ENCODE assay signal across 10 cellular contexts in the genomic region with DNA sequence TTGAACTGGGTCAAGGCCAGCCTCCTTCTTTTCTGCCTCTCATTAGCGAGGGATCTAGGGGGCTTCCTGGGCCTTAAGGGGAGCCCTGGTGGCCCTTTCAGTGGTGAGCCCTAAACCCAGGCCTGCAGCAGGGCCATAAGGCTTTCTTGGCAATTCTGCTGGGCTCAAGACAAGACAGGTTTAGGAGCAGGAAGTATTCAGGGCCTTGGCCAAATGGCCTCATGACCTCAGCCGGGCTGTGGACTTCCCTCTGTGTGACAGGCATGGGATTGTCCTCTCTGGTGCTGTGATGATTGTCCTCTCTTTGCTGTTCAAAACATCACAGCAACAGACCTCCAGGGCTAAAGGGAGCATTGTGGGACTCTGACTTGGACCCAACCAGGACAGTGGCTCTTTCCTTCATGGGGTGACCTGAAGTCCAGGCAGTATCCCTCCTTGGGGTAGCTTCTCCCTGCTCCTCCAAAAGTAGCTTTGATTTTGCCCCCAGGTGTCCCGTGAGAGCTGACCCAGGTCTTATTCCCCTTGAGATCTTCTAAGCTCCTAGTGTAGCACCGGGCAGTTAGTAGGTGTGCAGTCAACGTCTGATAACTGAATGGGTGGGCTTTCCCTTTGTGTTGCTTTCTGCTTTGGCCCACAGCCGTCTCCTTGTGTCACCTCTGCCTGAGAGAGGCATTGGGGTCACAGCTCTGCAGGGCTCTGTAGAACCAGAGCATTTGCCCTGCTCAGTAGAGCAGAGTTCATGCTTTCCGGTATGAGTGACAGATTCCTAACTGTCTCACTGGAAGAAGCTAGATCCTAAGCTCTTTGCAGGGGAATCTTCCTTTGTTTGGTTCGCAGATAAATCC. TPM values are rescaled to one million over a fixed set of nuclear protein-coding genes. Genes with fewer than 3 reads are reported as not detected.
DNase-seq lines count a peak whose midpoint lies in the region; ATAC-seq and TF ChIP-seq lines count a peak whose summit lies in the region.
"Had no signal": no experiment of that assay in that cellular context is flagged by ENCODE, and none has a peak within 500 bp of the region (broad histone marks: within the 10 kb centered on the region; RNA-seq: fewer than 3 reads in every experiment).

No MANE protein-coding gene starts in this region.

- H3K4me1 ChIP-seq in Peyer's patch: peaks cover 0 to 59% (median 0%) of the 10 kb centered on the region in 4 donors
- H3K4me1 ChIP-seq in adrenal gland (replicated peaks in 1 of 2): peaks cover 49 to 77% of the 10 kb centered on the region in 2 donors
- H3K4me1 ChIP-seq in stomach: peaks cover 52 to 100% (median 82%) of the 10 kb centered on the region in 4 donors

- H3K9me3 ChIP-seq in Peyer's patch (no peaks in the 10 kb centered on the region), adrenal gland (replicated peaks in 1 of 3) (no peaks in the 10 kb centered on the region), stomach (no peaks in the 10 kb centered on the region)

- no peak for TF ChIP-seq EP300 in stomach (IDR thresholded peaks at IDR 0.05)

- WGBS in adrenal gland, 4 donors: 56 to 68% (median 65%) methylated on average over 8 of the region's 8 CpGs
- WGBS in stomach, 5 donors: 71 to 79% (median 73%) methylated on average over 7 to 8 of the region's 8 CpGs

- H3K27me3 ChIP-seq in Peyer's patch: no peaks in the 10 kb centered on the region
- no peaks in the 10 kb centered on the region for H3K27me3 ChIP-seq in adrenal gland
- no peaks in the 10 kb centered on the region for H3K27me3 ChIP-seq in stomach

- DNase-seq in Peyer's patch (peak in 1 of 3 donors; percentile 48), adrenal gland (peak in 4 of 7 donors; percentile 53 to 61 (median 56)), left lobe of liver (ENCODE audit: low spot score) (no peak), stomach (no peak), NOMO-1 treated with DMSO at 0.1 percent for 48 hours (lab: John Stamatoyannopoulos, UW; ENCODE audit: unreplicated experiment) (no peak), amygdala (lab: John Stamatoyannopoulos, UW) (no peak)
- DNase-seq: kidney glomerular epithelial cell, NCI-H2029 treated with DMSO at 0.1 percent for 48 hours had no signal

- intact Hi-C loops in adrenal gland (cut with DNase I): loop anchor here (10.0 kb wide), 2 partner anchors 513 to 703 kb away; partner anchors contain the start of genes BABAM2 (in 1 of the 2) and RBKS (in 1 of the 2)
- intact Hi-C loops in stomach (cut with DNase I; ENCODE audit: low total_unique reads): no loop called here

- H3K36me3 ChIP-seq in Peyer's patch (peaks cover 0 to 100% (median 0%) of the 10 kb centered on the region in 3 donors), adrenal gland (replicated peaks in 1 of 2) (peaks cover 0 to 100% of the 10 kb centered on the region in 2 donors), stomach (peaks cover 90 to 100% (median 98%) of the 10 kb centered on the region in 4 donors)

- ATAC-seq in left lobe of liver: peak; percentile 50
- ATAC-seq in GM21515 (IDR thresholded peaks at IDR 0.05; ENCODE audit: unreplicated experiment): no peak

- TF ChIP-seq CTCF in Peyer's patch (IDR thresholded peaks at IDR 0.05): no peak
- no peak for TF ChIP-seq CTCF in adrenal gland (IDR thresholded peaks at IDR 0.05)
- TF ChIP-seq CTCF in stomach (IDR thresholded peaks at IDR 0.05): no peak

- H3K27ac ChIP-seq in Peyer's patch (peak overlapping the region; percentile 22 to 71 (median 36)), adrenal gland (peak overlapping the region; percentile 31 to 100 (median 59)), stomach (peak overlapping the region; percentile 44 to 84 (median 73))
- H3K27ac ChIP-seq: SK-N-MC had no signal

- TF ChIP-seq POLR2A in Peyer's patch (IDR thresholded peaks at IDR 0.05) (no peak), adrenal gland (IDR thresholded peaks at IDR 0.05) (no peak), stomach (IDR thresholded peaks at IDR 0.05) (no peak)

- H3K4me3 ChIP-seq in Peyer's patch (no peak overlapping the region), adrenal gland (no peak overlapping the region), stomach (peak overlapping the region in 1 of 4 donors; percentile 28)
- H3K4me3 ChIP-seq: SK-N-MC had no signal

RNA-seq across cellular contexts. Expression of gene FOSL2, which starts 14.7 kb away (rescaled TPM):
- 100 to 1,000 TPM in 3 of 4 donors, 10 to 100 TPM in 1; 46.2 to 239 (median 207) TPM for total RNA-seq in Peyer's patch
- 100 to 1,000 TPM; 392 to 760 (median 431) TPM for total RNA-seq in adrenal gland
- polyA plus RNA-seq in adrenal gland: 100 to 1,000 TPM in 1 of 3 donors, 10 to 100 TPM in 2; 83.3 to 143 (median 92.8) TPM
- total RNA-seq in left lobe of liver: 9.3 TPM
- total RNA-seq in stomach: 100 to 1,000 TPM in 3 of 5 donors, 10 to 100 TPM in 2; 50.1 to 227 (median 113) TPM
- 10 to 100 TPM; 24.4 to 40.8 (median 27.6) TPM for polyA plus RNA-seq in stomach

Comparison
In these comparisons a context has a peak if more than half of its experiments do, and no peak if none do; other contexts are left out.
1. DNase-seq: peak in adrenal gland (4 of 7); none in left lobe of liver (single experiment), stomach (single experiment), NOMO-1 treated with DMSO at 0.1 percent for 48 hours (single experiment) and amygdala (0 of 56).
2. Peak in every context shown above with its lines, with median percentiles within 50 percentile points of each other: H3K27ac ChIP-seq.